Comparison of ENCODE assay signal across 14 cellular contexts in the genomic region with DNA sequence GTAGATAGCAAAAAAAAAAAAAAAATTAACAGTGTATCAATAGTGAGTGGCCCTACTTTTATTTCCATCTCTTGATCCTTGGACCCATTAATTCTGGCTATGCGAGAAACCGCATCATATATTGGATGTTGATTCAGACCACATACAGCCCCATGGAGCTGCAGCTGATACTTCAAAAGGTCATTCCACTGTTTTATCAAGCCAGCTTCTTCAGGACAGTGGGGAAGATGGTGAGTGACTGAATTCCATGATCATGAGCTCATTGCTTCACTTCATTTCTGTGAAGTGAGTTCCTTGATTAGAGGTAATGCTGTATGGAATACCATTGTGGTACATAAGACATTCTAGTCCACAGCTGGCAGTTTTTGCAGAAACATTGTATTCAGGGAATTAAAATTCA.
"Had no signal": no experiment of that assay in that cellular context is flagged by ENCODE, and none has a peak within 500 bp of the region (broad histone marks: within the 10 kb centered on the region; RNA-seq: fewer than 3 reads in every experiment).

No MANE protein-coding gene starts in this region.

- H3K27ac ChIP-seq: esophagus squamous epithelium, heart left ventricle had no signal

- H3K4me3 ChIP-seq: esophagus squamous epithelium, heart left ventricle, lung had no signal

- H3K36me3 ChIP-seq: esophagus squamous epithelium, heart left ventricle had no signal

- DNase-seq: activated CD4-positive, CD25-positive, alpha-beta regulatory T cell treated with anti-CD3 and anti-CD28 coated beads, Interleukin-2, amount 50 U/mL, for 72 hours; activated naive CD4-positive, alpha-beta T cell; anterior cingulate cortex; endodermal cell; esophagus squamous epithelium; heart left ventricle; left colon; posterior cingulate gyrus; retina; stimulated activated naive CD4-positive, alpha-beta T cell treated with Interleukin-2 at 50 U/mL for 16 hours; substantia nigra; SW 1271; T-helper 9 cell had no signal

- H3K4me1 ChIP-seq: esophagus squamous epithelium, heart left ventricle had no signal

- H3K27me3 ChIP-seq: esophagus squamous epithelium, heart left ventricle had no signal

- H3K9me3 ChIP-seq: esophagus squamous epithelium, heart left ventricle had no signal
